2 cellular contexts compared by ENCODE assay signal in the genomic region with DNA sequence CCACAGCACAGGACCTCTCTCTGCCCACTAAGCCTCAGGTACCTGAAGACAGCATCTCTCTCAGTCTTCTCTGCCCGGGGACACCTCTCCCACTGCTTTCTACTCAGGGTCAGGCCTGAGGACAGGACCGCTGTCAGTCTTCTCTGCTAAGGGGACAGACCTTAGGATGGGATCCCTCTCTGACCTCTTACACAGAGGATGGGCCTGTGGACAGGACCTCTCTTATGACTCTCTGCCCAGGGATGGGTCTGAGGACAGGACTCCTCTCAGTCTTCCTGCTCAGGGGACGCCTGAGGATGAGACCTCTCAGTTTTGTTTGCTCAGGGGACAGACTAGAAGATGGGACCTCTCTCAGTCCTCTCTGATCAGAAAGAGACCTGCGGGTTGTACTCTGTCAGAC. TPM values are rescaled to one million over a fixed set of nuclear protein-coding genes. Genes with fewer than 3 reads are reported as not detected.
"Had no signal": no experiment of that assay in that cellular context is flagged by ENCODE, and none has a peak within 500 bp of the region (broad histone marks: within the 10 kb centered on the region; RNA-seq: fewer than 3 reads in every experiment).

No MANE protein-coding gene starts in this region.

RNA-seq across cellular contexts. Expression of a gene that starts 8.5 kb away (rescaled TPM):
- total RNA-seq: G401, GM12878 had no signal
